Comparison of ENCODE assay signal across 8 cellular contexts in the genomic region with DNA sequence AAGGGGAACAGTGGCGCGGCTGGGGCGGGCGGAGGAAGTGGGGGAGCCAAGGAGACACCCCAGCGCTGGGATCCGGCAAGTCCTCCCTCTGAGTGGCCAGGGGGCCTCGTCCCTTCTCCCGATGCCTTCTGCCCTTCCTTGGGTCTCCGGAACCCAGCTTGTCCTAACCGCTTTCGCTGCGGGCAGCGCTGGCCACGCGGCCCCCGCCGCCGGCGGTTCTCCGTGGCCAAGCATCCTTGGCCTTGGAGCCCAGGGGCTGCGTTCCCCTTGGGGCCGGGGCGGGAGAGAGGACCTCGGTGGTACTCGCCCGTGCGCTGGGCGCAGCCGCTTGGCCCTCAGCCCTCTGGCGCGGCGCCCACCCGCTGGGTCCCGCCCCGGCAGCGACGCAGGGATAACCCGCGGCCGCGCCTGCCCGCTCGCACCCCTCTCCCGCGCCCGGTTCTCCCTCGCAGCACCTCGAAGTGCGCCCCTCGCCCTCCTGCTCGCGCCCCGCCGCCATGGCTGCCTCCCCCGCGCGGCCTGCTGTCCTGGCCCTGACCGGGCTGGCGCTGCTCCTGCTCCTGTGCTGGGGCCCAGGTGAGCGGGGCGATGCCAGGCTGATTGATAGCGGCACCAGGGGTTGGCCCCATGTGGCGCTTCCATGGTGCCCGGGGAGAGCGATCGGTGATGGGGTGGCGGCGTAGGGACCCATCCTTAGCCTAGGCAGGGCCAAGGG.
DNase-seq lines count a peak whose midpoint lies in the region; ATAC-seq, FAIRE-seq and TF ChIP-seq lines count a peak whose summit lies in the region.

No MANE protein-coding gene starts in this region.

- no peaks in the 10 kb centered on the region for H3K79me2 ChIP-seq in astrocyte (ENCODE audit: insufficient read depth, low read length)

- H3K9ac ChIP-seq in astrocyte (ENCODE audit: low read length) (no peak overlapping the region), skeletal muscle satellite cell (ENCODE audit: low read depth, low read length) (no peak overlapping the region)

- H2AFZ ChIP-seq in astrocyte (ENCODE audit: low read depth, low read length) = peak overlapping the region; percentile 56

- H3K36me3 ChIP-seq in astrocyte (ENCODE audit: insufficient read depth, low read length) (no peaks in the 10 kb centered on the region), skeletal muscle satellite cell (ENCODE audit: insufficient read depth, low read length) (no peaks in the 10 kb centered on the region), small intestine (ENCODE audit: control insufficient read depth in 2 of 2, insufficient read depth in 2 of 2, low read length in 2 of 2) (no peaks in the 10 kb centered on the region)

- H3K27me3 Mint-ChIP-seq in astrocyte (ENCODE audit: low read depth, unreplicated experiment) (peaks cover 58% of the 10 kb centered on the region), immature natural killer cell (ENCODE audit: low read depth in 3 of 3) (peaks cover 6 to 16% (median 7%) of the 10 kb centered on the region in 3 donors)

- no peaks in the 10 kb centered on the region for H4K20me1 ChIP-seq in astrocyte (ENCODE audit: insufficient read depth, low read length)

- DNase-seq in T follicular helper cell (ENCODE audit: low read depth) (peak; percentile 4), astrocyte (ENCODE audit: low read depth) (no peak), immature natural killer cell (no peak), small intestine (no peak), ACHN (no peak)

- H3K9me3 ChIP-seq in astrocyte (ENCODE audit: insufficient read depth, low read depth, low read length) (no peaks in the 10 kb centered on the region), skeletal muscle satellite cell (replicated peaks; ENCODE audit: low read length) (no peaks in the 10 kb centered on the region), small intestine (ENCODE audit: control insufficient read depth, low read depth) (no peaks in the 10 kb centered on the region)

- H3K4me1 Mint-ChIP-seq in astrocyte (ENCODE audit: low read depth, unreplicated experiment) (peaks cover 3% of the 10 kb centered on the region), immature natural killer cell (peaks cover 9% of the 10 kb centered on the region in 2 donors)

- no peak for ATAC-seq in HG03432 (IDR thresholded peaks at IDR 0.05; ENCODE audit: unreplicated experiment)
- no peak for ATAC-seq in HG02981 (IDR thresholded peaks at IDR 0.05; ENCODE audit: unreplicated experiment)

- H3K4me2 ChIP-seq in astrocyte (ENCODE audit: low read length) (peak overlapping the region; percentile 78), skeletal muscle satellite cell (ENCODE audit: low read length) (peak overlapping the region; percentile 41)

- peak overlapping the region; percentile 23 for H3K4me3 ChIP-seq in astrocyte (ENCODE audit: insufficient read depth, low read depth, low read length)
- peak overlapping the region; percentile 52 for H3K4me3 ChIP-seq in skeletal muscle satellite cell (ENCODE audit: low read length)
- H3K4me3 ChIP-seq in small intestine (ENCODE audit: low read depth in 1 of 2, low read length in 2 of 2) = no peak overlapping the region

- no peaks in the 10 kb centered on the region for H3K4me1 ChIP-seq in astrocyte (ENCODE audit: insufficient read depth, low read length)
- H3K4me1 ChIP-seq in skeletal muscle satellite cell (ENCODE audit: control insufficient read depth, insufficient read depth, low read length) = peaks cover 3% of the 10 kb centered on the region
- H3K4me1 ChIP-seq in small intestine (ENCODE audit: control insufficient read depth in 2 of 2, insufficient read depth in 1 of 2, low read depth in 1 of 2, low read length in 1 of 2) = no peaks in the 10 kb centered on the region

- 7 to 14% (median 10%) methylated on average over 46 to 68 of the region's 68 CpGs for WGBS in small intestine, 3 donors

- TF ChIP-seq CTCF in astrocyte (IDR thresholded peaks at IDR 0.05; ENCODE audit: insufficient read depth, low read depth, low read length) = no peak

- H3K27me3 ChIP-seq in astrocyte (ENCODE audit: insufficient read depth, low read length) (peaks cover 19% of the 10 kb centered on the region), skeletal muscle satellite cell (ENCODE audit: control insufficient read depth, insufficient read depth, low read length) (peaks cover 36% of the 10 kb centered on the region), small intestine (ENCODE audit: control insufficient read depth in 2 of 2, insufficient read depth in 2 of 2, low read length in 2 of 2) (peaks cover 0 to 17% of the 10 kb centered on the region in 2 donors)

- H3K36me3 Mint-ChIP-seq in astrocyte (ENCODE audit: low read depth, unreplicated experiment) (peaks cover 7% of the 10 kb centered on the region), immature natural killer cell (no peaks in the 10 kb centered on the region)

- H3K9me3 Mint-ChIP-seq in astrocyte (ENCODE audit: unreplicated experiment) (peaks cover 5% of the 10 kb centered on the region), immature natural killer cell (no peaks in the 10 kb centered on the region)

- in situ Hi-C loops in ACHN (cut with HindIII; ENCODE audit: low pct_ligation_motif_present, low pct_unique_long_range_greater_than_20kb, low sequenced_read_pairs) = no loop called here

- H3K4me3 Mint-ChIP-seq in astrocyte (ENCODE audit: unreplicated experiment) (peak overlapping the region; percentile 74), immature natural killer cell (peak overlapping the region in 4 of 5 donors; percentile 17 to 65 (median 52))

- no peak overlapping the region for H3K27ac ChIP-seq in astrocyte (ENCODE audit: low read depth, low read length)
- no peak overlapping the region for H3K27ac ChIP-seq in small intestine (ENCODE audit: low read depth in 1 of 2, low read length in 1 of 2)

- no peak overlapping the region for H3K27ac Mint-ChIP-seq in astrocyte (ENCODE audit: unreplicated experiment)
- H3K27ac Mint-ChIP-seq in immature natural killer cell = no peak overlapping the region

- FAIRE-seq in astrocyte (lab: Jason Lieb, UNC) (no peak), small intestine (lab: Jason Lieb, UNC) (no peak)

Comparison
In these comparisons a context has a peak if more than half of its experiments do, and no peak if none do; other contexts are left out.
1. H3K4me3 ChIP-seq: peak in astrocyte (single experiment) and skeletal muscle satellite cell (single experiment); none in small intestine (0 of 2).